1 cellular context compared by ENCODE assay signal in the genomic region with DNA sequence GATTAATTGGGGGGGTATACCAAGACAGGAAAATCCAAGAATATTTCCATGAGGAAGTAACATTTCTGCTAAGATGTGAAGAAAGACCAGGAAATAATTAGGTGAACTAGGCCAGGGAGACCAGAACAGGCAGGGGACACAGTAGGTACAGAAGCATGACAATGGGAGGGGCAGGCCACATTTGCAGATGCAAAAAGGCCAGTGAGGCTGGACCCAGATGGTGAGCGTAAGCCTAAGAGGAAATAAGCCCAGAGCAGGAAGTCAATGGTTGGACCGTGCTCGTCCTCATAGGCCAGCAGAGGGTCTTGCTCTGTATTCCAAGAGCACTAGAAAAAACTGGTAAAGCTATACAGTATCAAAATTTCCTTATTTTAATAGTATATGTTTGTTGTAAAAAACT.
TF ChIP-seq lines count a peak whose summit lies in the region.

No MANE protein-coding gene starts in this region.

TF ChIP-seq in GM23338, 12 proteins besides CTCF, POLR2A, EP300 and RAD21 (continued from another document):
- TF ChIP-seq, protein P1, sequence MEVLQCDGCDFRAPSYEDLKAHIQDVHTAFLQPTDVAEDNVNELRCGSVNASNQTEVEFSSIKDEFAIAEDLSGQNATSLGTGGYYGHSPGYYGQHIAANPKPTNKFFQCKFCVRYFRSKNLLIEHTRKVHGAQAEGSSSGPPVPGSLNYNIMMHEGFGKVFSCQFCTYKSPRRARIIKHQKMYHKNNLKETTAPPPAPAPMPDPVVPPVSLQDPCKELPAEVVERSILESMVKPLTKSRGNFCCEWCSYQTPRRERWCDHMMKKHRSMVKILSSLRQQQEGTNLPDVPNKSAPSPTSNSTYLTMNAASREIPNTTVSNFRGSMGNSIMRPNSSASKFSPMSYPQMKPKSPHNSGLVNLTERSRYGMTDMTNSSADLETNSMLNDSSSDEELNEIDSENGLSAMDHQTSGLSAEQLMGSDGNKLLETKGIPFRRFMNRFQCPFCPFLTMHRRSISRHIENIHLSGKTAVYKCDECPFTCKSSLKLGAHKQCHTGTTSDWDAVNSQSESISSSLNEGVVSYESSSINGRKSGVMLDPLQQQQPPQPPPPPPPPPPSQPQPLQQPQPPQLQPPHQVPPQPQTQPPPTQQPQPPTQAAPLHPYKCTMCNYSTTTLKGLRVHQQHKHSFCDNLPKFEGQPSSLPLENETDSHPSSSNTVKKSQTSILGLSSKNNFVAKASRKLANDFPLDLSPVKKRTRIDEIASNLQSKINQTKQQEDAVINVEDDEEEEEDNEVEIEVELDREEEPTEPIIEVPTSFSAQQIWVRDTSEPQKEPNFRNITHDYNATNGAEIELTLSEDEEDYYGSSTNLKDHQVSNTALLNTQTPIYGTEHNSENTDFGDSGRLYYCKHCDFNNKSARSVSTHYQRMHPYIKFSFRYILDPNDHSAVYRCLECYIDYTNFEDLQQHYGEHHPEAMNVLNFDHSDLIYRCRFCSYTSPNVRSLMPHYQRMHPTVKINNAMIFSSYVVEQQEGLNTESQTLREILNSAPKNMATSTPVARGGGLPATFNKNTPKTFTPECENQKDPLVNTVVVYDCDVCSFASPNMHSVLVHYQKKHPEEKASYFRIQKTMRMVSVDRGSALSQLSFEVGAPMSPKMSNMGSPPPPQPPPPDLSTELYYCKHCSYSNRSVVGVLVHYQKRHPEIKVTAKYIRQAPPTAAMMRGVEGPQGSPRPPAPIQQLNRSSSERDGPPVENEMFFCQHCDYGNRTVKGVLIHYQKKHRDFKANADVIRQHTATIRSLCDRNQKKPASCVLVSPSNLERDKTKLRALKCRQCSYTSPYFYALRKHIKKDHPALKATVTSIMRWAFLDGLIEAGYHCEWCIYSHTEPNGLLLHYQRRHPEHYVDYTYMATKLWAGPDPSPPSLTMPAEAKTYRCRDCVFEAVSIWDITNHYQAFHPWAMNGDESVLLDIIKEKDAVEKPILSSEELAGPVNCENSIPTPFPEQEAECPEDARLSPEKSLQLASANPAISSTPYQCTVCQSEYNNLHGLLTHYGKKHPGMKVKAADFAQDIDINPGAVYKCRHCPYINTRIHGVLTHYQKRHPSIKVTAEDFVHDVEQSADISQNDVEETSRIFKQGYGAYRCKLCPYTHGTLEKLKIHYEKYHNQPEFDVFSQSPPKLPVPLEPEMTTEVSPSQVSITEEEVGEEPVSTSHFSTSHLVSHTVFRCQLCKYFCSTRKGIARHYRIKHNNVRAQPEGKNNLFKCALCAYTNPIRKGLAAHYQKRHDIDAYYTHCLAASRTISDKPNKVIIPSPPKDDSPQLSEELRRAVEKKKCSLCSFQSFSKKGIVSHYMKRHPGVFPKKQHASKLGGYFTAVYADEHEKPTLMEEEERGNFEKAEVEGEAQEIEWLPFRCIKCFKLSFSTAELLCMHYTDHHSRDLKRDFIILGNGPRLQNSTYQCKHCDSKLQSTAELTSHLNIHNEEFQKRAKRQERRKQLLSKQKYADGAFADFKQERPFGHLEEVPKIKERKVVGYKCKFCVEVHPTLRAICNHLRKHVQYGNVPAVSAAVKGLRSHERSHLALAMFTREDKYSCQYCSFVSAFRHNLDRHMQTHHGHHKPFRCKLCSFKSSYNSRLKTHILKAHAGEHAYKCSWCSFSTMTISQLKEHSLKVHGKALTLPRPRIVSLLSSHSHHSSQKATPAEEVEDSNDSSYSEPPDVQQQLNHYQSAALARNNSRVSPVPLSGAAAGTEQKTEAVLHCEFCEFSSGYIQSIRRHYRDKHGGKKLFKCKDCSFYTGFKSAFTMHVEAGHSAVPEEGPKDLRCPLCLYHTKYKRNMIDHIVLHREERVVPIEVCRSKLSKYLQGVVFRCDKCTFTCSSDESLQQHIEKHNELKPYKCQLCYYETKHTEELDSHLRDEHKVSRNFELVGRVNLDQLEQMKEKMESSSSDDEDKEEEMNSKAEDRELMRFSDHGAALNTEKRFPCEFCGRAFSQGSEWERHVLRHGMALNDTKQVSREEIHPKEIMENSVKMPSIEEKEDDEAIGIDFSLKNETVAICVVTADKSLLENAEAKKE (CRISPR knock-in tag; IDR thresholded peaks at IDR 0.05), result no peak
- no peak for TF ChIP-seq STAT1 (IDR thresholded peaks at IDR 0.05; ENCODE audit: unreplicated experiment)
- TF ChIP-seq ZNF331 (CRISPR knock-in tag; IDR thresholded peaks at IDR 0.05; ENCODE audit: low read depth), result no peak
- TF ChIP-seq, protein P2, sequence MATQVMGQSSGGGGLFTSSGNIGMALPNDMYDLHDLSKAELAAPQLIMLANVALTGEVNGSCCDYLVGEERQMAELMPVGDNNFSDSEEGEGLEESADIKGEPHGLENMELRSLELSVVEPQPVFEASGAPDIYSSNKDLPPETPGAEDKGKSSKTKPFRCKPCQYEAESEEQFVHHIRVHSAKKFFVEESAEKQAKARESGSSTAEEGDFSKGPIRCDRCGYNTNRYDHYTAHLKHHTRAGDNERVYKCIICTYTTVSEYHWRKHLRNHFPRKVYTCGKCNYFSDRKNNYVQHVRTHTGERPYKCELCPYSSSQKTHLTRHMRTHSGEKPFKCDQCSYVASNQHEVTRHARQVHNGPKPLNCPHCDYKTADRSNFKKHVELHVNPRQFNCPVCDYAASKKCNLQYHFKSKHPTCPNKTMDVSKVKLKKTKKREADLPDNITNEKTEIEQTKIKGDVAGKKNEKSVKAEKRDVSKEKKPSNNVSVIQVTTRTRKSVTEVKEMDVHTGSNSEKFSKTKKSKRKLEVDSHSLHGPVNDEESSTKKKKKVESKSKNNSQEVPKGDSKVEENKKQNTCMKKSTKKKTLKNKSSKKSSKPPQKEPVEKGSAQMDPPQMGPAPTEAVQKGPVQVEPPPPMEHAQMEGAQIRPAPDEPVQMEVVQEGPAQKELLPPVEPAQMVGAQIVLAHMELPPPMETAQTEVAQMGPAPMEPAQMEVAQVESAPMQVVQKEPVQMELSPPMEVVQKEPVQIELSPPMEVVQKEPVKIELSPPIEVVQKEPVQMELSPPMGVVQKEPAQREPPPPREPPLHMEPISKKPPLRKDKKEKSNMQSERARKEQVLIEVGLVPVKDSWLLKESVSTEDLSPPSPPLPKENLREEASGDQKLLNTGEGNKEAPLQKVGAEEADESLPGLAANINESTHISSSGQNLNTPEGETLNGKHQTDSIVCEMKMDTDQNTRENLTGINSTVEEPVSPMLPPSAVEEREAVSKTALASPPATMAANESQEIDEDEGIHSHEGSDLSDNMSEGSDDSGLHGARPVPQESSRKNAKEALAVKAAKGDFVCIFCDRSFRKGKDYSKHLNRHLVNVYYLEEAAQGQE (IDR thresholded peaks at IDR 0.05; ENCODE audit: unreplicated experiment), result no peak
- TF ChIP-seq POLR2AphosphoS5 (IDR thresholded peaks at IDR 0.05; ENCODE audit: low read depth), result no peak
- no peak for TF ChIP-seq EZH2phosphoT487 (IDR thresholded peaks at IDR 0.05; ENCODE audit: unreplicated experiment)
- TF ChIP-seq EZH2 (IDR thresholded peaks at IDR 0.05; ENCODE audit: low read depth, unreplicated experiment), result no peak
